ENCODE assay signal across 8 cellular contexts in genomic region chr10:88934900-88935672, GRCh38. TPM values are rescaled to one million over a fixed set of nuclear protein-coding genes. Genes with fewer than 3 reads are reported as not detected.
DNase-seq lines count a peak whose midpoint lies in the region; ATAC-seq and TF ChIP-seq lines count a peak whose summit lies in the region.

No MANE protein-coding gene starts in this region.

- TF ChIP-seq POLR2A in adrenal gland (IDR thresholded peaks at IDR 0.05), result no peak
- TF ChIP-seq POLR2A in uterus (IDR thresholded peaks at IDR 0.05), result no peak

- H3K4me3 Mint-ChIP-seq in T-cell, result peak overlapping the region in 2 of 3 donors; percentile 2 to 55

- H3K27me3 Mint-ChIP-seq in T-cell, result no peaks in the 10 kb centered on the region

- no peak overlapping the region for H3K4me3 ChIP-seq in adrenal gland
- H3K4me3 ChIP-seq in heart right ventricle, result no peak overlapping the region
- H3K4me3 ChIP-seq in uterus, result no peak overlapping the region

- peak; percentile 83 for TF ChIP-seq CTCF in C4-2B (conservative IDR thresholded peaks at IDR 0.05)
- TF ChIP-seq CTCF in adrenal gland (IDR thresholded peaks at IDR 0.05), result peak; percentile 68 to 85 (median 80)
- peak; percentile 68 to 86 (median 76) for TF ChIP-seq CTCF in heart right ventricle (IDR thresholded peaks at IDR 0.05)
- peak; percentile 72 to 88 (median 82) for TF ChIP-seq CTCF in uterus (IDR thresholded peaks at IDR 0.05)

- CTCF ChIA-PET in T-cell (lab: Charles Lee), result interaction anchor here (0.6 to 4.6 kb wide), 56 partner anchors 8 to 548 kb away, joined by 3 to 104 read pairs (median 4); partner anchors contain the start of genes CH25H (in 2 of the 2), FAS (in 2 of the 2) and RNLS (in 1 of the 2)

- H3K36me3 ChIP-seq in adrenal gland (replicated peaks in 1 of 2), result peaks cover 0 to 33% of the 10 kb centered on the region in 2 donors
- peaks cover 0 to 54% (median 11%) of the 10 kb centered on the region in 9 donors for H3K36me3 ChIP-seq in heart right ventricle
- no peaks in the 10 kb centered on the region for H3K36me3 ChIP-seq in uterus

- peaks cover 18% of the 10 kb centered on the region for H3K36me3 Mint-ChIP-seq in T-cell

- peaks cover 15 to 20% (median 17%) of the 10 kb centered on the region in 3 donors for H3K4me1 Mint-ChIP-seq in T-cell

- DNase-seq in NCI-H128 (lab: John Stamatoyannopoulos, UW; ENCODE audit: unreplicated experiment) (peak; percentile 12), T-cell (peak; percentile 48 to 77 (median 68)), adrenal gland (peak; percentile 71 to 96 (median 85)), heart right ventricle (peak; percentile 46 to 79), putamen (ENCODE audit: low spot score) (peak; percentile 74), uterus (peak; percentile 78 to 89)

- ATAC-seq in GM21423 (IDR thresholded peaks at IDR 0.05; ENCODE audit: unreplicated experiment) (peak; percentile 49), T-cell (replicated peaks in 1 of 4) (peak; percentile 75 to 78 (median 76)), heart right ventricle (peak; percentile 45 to 76 (median 68))

- H3K9me3 Mint-ChIP-seq in T-cell, result no peaks in the 10 kb centered on the region

- H3K27ac Mint-ChIP-seq in T-cell, result peak overlapping the region; percentile 35 to 84

- peaks cover 0 to 21% of the 10 kb centered on the region in 2 donors for H3K4me1 ChIP-seq in adrenal gland (replicated peaks in 1 of 2)
- H3K4me1 ChIP-seq in heart right ventricle, result peaks cover 3 to 34% (median 11%) of the 10 kb centered on the region in 9 donors
- peaks cover 3 to 5% of the 10 kb centered on the region in 2 donors for H3K4me1 ChIP-seq in uterus

- POLR2A ChIA-PET in T-cell (lab: Charles Lee), result interaction anchor here in 1 of 2 donors (1.3 kb wide), 1 partner anchor 56 kb away, joined by 6 read pairs; the partner anchor contains the start of gene FAS

- WGBS in adrenal gland, 4 donors, result 30 to 37% (median 33%) methylated on average over 16 to 17 of the region's 17 CpGs
- WGBS in heart right ventricle, 2 donors, result 35 to 41% methylated on average over 17 of the region's 17 CpGs

- no peak overlapping the region for H3K27ac ChIP-seq in C4-2B
- peak overlapping the region in 4 of 5 donors; percentile 53 to 69 (median 57) for H3K27ac ChIP-seq in adrenal gland
- H3K27ac ChIP-seq in heart right ventricle, result peak overlapping the region in 8 of 10 donors; percentile 8 to 65 (median 28)
- H3K27ac ChIP-seq in uterus, result peak overlapping the region; percentile 73 to 82

- intact Hi-C loops in adrenal gland (cut with DNase I) (loop anchor here (5.0 to 10.0 kb wide), 3 partner anchors 98 to 282 kb away; no protein-coding TSS in a partner anchor), heart right ventricle (cut with DNase I) (loop anchor here (1.0 to 10.0 kb wide), 15 partner anchors 48 to 282 kb away; partner anchors contain the start of gene STAMBPL1 (in 2 of the 10)), uterus (cut with DNase I; ENCODE audit: low total_unique reads) (loop anchor here (5.0 kb wide), 2 partner anchors 52 to 98 kb away; no protein-coding TSS in a partner anchor)

- H3K9me3 ChIP-seq in adrenal gland (replicated peaks in 1 of 3) (no peaks in the 10 kb centered on the region), heart right ventricle (no peaks in the 10 kb centered on the region), uterus (no peaks in the 10 kb centered on the region)

- H3K27me3 ChIP-seq in adrenal gland (no peaks in the 10 kb centered on the region), heart right ventricle (no peaks in the 10 kb centered on the region), uterus (no peaks in the 10 kb centered on the region)

RNA-seq across cellular contexts. Expression of gene ACTA2, which starts 17.5 kb away (rescaled TPM):
- total RNA-seq in T-cell, result 1 to 10 TPM; 4.0 to 7.8 (median 5.3) TPM
- 100 to 1,000 TPM in 6 of 8 donors, 10 to 100 TPM in 2; 94.3 to 529 (median 365) TPM for total RNA-seq in adrenal gland
- 100 to 1,000 TPM; 135 to 357 (median 298) TPM for polyA plus RNA-seq in adrenal gland
- 100 to 1,000 TPM in 2 of 10 donors, 10 to 100 TPM in 8; 59.4 to 123 (median 73.7) TPM for total RNA-seq in heart right ventricle
- polyA plus RNA-seq in heart right ventricle, result 100 to 1,000 TPM in 1 of 2 donors, 10 to 100 TPM in 1; 98.0 to 358 TPM
- total RNA-seq in uterus, result 1,000 to 10,000 TPM; 2,685 to 5,347 (median 3,837) TPM

RNA-seq across cellular contexts. Expression of gene STAMBPL1, which starts 55.0 kb away (rescaled TPM):
- total RNA-seq in T-cell (10 to 100 TPM; 27.5 to 37.8 (median 34.5) TPM), adrenal gland (100 to 1,000 TPM in 1 of 8 donors, 10 to 100 TPM in 7; 11.0 to 108 (median 57.4) TPM), heart right ventricle (1 to 10 TPM; 1.9 to 3.3 (median 2.7) TPM), uterus (10 to 100 TPM in 1 of 4 donors, 1 to 10 TPM in 3; 3.8 to 23.6 (median 6.5) TPM)
- polyA plus RNA-seq in adrenal gland (10 to 100 TPM; 22.0 to 49.2 (median 27.0) TPM), heart right ventricle (1 to 10 TPM in 1 of 2 donors, under 1 TPM in 1; 0.94 to 2.6 TPM)

RNA-seq across cellular contexts. Expression of gene FAS, which starts 55.5 kb away (rescaled TPM):
- total RNA-seq in T-cell (10 to 100 TPM; 18.4 to 32.6 (median 28.0) TPM), adrenal gland (100 to 1,000 TPM in 1 of 8 donors, 10 to 100 TPM in 7; 30.4 to 236 (median 58.7) TPM), heart right ventricle (10 to 100 TPM in 1 of 10 donors, 1 to 10 TPM in 9; 2.5 to 10.1 (median 3.7) TPM), uterus (100 to 1,000 TPM in 1 of 4 donors, 10 to 100 TPM in 3; 14.4 to 133 (median 48.7) TPM)
- polyA plus RNA-seq in adrenal gland (10 to 100 TPM; 14.4 to 58.9 (median 18.6) TPM), heart right ventricle (1 to 10 TPM; 3.5 to 4.6 TPM)

Comparison
In these comparisons a context has a peak if more than half of its experiments do, and no peak if none do; other contexts are left out.
1. DNase-seq: peak in every context shown above with its lines; median percentile 85 in adrenal gland; 84 in uterus; 74 in putamen; 68 in T-cell; 62 in heart right ventricle; 12 in NCI-H128.
2. RNA of gene ACTA2, which starts 17.5 kb away (total RNA-seq): 2,685 to 5,347 TPM in uterus, 94.3 to 529 TPM in adrenal gland and 59.4 to 123 TPM in heart right ventricle; 4.0 to 7.8 TPM in T-cell; every median in the first group is over 4 times any median in the second.
3. Peak in every context shown above with its lines, with median percentiles within 50 percentile points of each other: CTCF ChIP-seq and ATAC-seq.